Comparison of ENCODE assay signal across 1 cellular context in the genomic region with DNA sequence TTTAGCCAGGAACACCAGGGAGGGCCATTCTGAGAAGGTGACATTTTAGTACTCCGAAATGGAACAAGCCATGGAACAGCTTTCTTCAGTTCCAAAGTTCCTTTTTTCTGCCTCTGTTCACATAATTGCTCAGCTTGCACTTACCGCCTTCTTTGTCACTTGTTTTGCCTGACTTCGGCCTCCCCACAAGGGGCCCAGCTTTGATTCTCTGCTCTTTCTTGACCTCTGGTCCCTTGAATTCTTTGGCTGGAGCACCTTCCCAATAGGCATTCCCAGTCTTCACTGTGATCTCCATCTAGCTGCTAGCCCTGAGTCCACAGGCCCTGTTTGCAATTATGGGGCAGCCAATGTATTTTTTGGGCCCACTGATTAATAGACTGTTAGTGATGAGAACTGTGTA.
TF ChIP-seq lines count a peak whose summit lies in the region.

No MANE protein-coding gene starts in this region.

TF ChIP-seq in K562, 482 proteins besides CTCF, POLR2A, EP300 and RAD21:
- TF ChIP-seq BRF1 (IDR thresholded peaks at IDR 0.05; ENCODE audit: borderline replicate concordance, extremely low read depth, insufficient read length) (no peak), ZMIZ1 (IDR thresholded peaks at IDR 0.05; ENCODE audit: low read depth in 2 of 2, low read length in 2 of 2) (no peak), EZH2 (IDR thresholded peaks at IDR 0.05; ENCODE audit: borderline replicate concordance, low read depth, low read length) (no peak), PTRF (tag; IDR thresholded peaks at IDR 0.05) (no peak), TAF1 (IDR thresholded peaks at IDR 0.05; ENCODE audit: control insufficient read depth, extremely low read depth, insufficient read depth, low read length, severe bottlenecking) (no peak), ZNF512 (tag; IDR thresholded peaks at IDR 0.05) (no peak), HNRNPUL1 (IDR thresholded peaks at IDR 0.05; ENCODE audit: low read length) (no peak), SIN3B (IDR thresholded peaks at IDR 0.05; ENCODE audit: low read depth) (no peak), SRF (CRISPR knock-in tag; IDR thresholded peaks at IDR 0.05) (no peak)
- TF ChIP-seq, protein P1, sequence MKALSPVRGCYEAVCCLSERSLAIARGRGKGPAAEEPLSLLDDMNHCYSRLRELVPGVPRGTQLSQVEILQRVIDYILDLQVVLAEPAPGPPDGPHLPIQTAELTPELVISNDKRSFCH (CRISPR knock-in tag; IDR thresholded peaks at IDR 0.05) = no peak
- TF ChIP-seq, protein P1 (tag; IDR thresholded peaks at IDR 0.05) = no peak
- TF ChIP-seq, protein P2, sequence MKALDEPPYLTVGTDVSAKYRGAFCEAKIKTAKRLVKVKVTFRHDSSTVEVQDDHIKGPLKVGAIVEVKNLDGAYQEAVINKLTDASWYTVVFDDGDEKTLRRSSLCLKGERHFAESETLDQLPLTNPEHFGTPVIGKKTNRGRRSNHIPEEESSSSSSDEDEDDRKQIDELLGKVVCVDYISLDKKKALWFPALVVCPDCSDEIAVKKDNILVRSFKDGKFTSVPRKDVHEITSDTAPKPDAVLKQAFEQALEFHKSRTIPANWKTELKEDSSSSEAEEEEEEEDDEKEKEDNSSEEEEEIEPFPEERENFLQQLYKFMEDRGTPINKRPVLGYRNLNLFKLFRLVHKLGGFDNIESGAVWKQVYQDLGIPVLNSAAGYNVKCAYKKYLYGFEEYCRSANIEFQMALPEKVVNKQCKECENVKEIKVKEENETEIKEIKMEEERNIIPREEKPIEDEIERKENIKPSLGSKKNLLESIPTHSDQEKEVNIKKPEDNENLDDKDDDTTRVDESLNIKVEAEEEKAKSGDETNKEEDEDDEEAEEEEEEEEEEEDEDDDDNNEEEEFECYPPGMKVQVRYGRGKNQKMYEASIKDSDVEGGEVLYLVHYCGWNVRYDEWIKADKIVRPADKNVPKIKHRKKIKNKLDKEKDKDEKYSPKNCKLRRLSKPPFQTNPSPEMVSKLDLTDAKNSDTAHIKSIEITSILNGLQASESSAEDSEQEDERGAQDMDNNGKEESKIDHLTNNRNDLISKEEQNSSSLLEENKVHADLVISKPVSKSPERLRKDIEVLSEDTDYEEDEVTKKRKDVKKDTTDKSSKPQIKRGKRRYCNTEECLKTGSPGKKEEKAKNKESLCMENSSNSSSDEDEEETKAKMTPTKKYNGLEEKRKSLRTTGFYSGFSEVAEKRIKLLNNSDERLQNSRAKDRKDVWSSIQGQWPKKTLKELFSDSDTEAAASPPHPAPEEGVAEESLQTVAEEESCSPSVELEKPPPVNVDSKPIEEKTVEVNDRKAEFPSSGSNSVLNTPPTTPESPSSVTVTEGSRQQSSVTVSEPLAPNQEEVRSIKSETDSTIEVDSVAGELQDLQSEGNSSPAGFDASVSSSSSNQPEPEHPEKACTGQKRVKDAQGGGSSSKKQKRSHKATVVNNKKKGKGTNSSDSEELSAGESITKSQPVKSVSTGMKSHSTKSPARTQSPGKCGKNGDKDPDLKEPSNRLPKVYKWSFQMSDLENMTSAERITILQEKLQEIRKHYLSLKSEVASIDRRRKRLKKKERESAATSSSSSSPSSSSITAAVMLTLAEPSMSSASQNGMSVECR (CRISPR knock-in tag; IDR thresholded peaks at IDR 0.05) = no peak
- TF ChIP-seq, protein P3, sequence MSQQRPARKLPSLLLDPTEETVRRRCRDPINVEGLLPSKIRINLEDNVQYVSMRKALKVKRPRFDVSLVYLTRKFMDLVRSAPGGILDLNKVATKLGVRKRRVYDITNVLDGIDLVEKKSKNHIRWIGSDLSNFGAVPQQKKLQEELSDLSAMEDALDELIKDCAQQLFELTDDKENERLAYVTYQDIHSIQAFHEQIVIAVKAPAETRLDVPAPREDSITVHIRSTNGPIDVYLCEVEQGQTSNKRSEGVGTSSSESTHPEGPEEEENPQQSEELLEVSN (IDR thresholded peaks at IDR 0.05; ENCODE audit: borderline replicate concordance in 1 of 2, extremely low read depth in 1 of 2, insufficient read depth in 1 of 2, insufficient read length in 1 of 2, low read depth in 1 of 2, low read length in 1 of 2, poor library complexity in 1 of 2, severe bottlenecking in 1 of 2) = no peak
